8 cellular contexts compared by ENCODE assay signal in the genomic region with DNA sequence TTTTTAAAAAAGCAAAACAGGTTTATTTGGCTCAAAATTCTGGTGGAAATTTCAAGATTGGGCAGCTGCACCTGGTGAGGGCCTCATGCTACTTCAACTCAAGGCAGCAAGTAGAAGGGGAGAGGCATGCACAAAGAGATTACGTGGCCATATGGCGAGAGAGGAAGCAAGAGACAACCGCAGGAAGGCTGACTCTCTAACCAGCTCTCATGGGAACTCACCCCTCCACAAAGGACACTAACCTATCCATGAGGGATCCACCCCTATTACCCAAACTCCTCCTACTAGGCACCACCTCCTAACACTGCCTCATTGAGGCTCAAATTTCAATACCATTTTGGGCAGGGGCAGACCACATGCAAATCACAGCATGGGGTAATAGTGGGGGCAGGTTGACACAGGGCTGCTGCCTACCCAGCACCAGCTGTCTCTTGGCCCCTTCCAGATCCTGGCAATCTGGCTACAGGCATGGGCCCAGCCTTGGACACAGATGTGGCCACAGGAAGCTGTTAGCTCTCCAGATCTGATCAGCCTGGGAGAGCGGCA. TPM values are rescaled to one million over a fixed set of nuclear protein-coding genes. Genes with fewer than 3 reads are reported as not detected.
DNase-seq lines count a peak whose midpoint lies in the region; ATAC-seq and TF ChIP-seq lines count a peak whose summit lies in the region.

No MANE protein-coding gene starts in this region.

- WGBS in HUES64 = 82% methylated on average over 4 of the region's 4 CpGs
- 64% methylated on average over 4 of the region's 4 CpGs for WGBS in right cardiac atrium

- peak overlapping the region; percentile 100 for H3K4me3 ChIP-seq in HUES64 (ENCODE audit: low read length)
- no peak overlapping the region for H3K4me3 ChIP-seq in right cardiac atrium (ENCODE audit: low read length)

- no peaks in the 10 kb centered on the region for H3K9me3 Mint-ChIP-seq in T-helper 1 cell treated with Interleukin-12 subunit alpha and Interleukin-12 subunit beta and Interleukin-4 antibody, amounts not matched to agents 30 μg/mL and 1 μg/mL, for 36 hours

- no peaks in the 10 kb centered on the region for H3K27me3 Mint-ChIP-seq in T-helper 1 cell treated with Interleukin-12 subunit alpha and Interleukin-12 subunit beta and Interleukin-4 antibody, amounts not matched to agents 30 μg/mL and 1 μg/mL, for 36 hours (ENCODE audit: low read depth)

- peaks cover 13% of the 10 kb centered on the region for H3K4me1 ChIP-seq in HUES64 (ENCODE audit: insufficient read depth, low read length)
- peaks cover 19% of the 10 kb centered on the region for H3K4me1 ChIP-seq in right cardiac atrium (ENCODE audit: control insufficient read depth, insufficient read depth, low read length)

- no peaks in the 10 kb centered on the region for H3K27me3 ChIP-seq in HUES64 (ENCODE audit: insufficient read depth, low read length)
- H3K27me3 ChIP-seq in right cardiac atrium (ENCODE audit: control insufficient read depth, insufficient read depth) = no peaks in the 10 kb centered on the region

- H3K27ac Mint-ChIP-seq in T-helper 1 cell treated with Interleukin-12 subunit alpha and Interleukin-12 subunit beta and Interleukin-4 antibody, amounts not matched to agents 30 μg/mL and 1 μg/mL, for 36 hours = peak overlapping the region; percentile 14

- intact Hi-C loops in right cardiac atrium (cut with DNase I) (no loop called here), left colon (cut with DNase I, micrococcal nuclease) (no loop called here)

- 0 out of 2 replicates have a peak, but pooled peaks cover 1% of the 10 kb centered on the region for H3K36me3 ChIP-seq in HUES64 (ENCODE audit: insufficient read depth, low read length)

- H3K36me3 Mint-ChIP-seq in T-helper 1 cell treated with Interleukin-12 subunit alpha and Interleukin-12 subunit beta and Interleukin-4 antibody, amounts not matched to agents 30 μg/mL and 1 μg/mL, for 36 hours (ENCODE audit: low read depth) = peaks cover 16% of the 10 kb centered on the region

- H3K4me1 Mint-ChIP-seq in T-helper 1 cell treated with Interleukin-12 subunit alpha and Interleukin-12 subunit beta and Interleukin-4 antibody, amounts not matched to agents 30 μg/mL and 1 μg/mL, for 36 hours (ENCODE audit: low read depth) = peaks cover 44% of the 10 kb centered on the region

- H3K9me3 ChIP-seq in HUES64 (ENCODE audit: insufficient read depth, low read depth, low read length) (no peaks in the 10 kb centered on the region), right cardiac atrium (ENCODE audit: control insufficient read depth, low read length) (no peaks in the 10 kb centered on the region)

- H3K27ac ChIP-seq in HUES64 (ENCODE audit: low read depth, low read length) (no peak overlapping the region), right cardiac atrium (ENCODE audit: low read length) (no peak overlapping the region)

- peak; percentile 59 for ATAC-seq in GM21529 (IDR thresholded peaks at IDR 0.05; ENCODE audit: unreplicated experiment)
- no peak for ATAC-seq in right cardiac atrium
- no peak for ATAC-seq in left colon

- no peak for TF ChIP-seq CTCF in GM13977 (IDR thresholded peaks at IDR 0.05; ENCODE audit: extremely low read depth, insufficient read depth, missing control alignments)

- in situ Hi-C loops in GM13977 (cut with MboI; ENCODE audit: low pct_unique_long_range_greater_than_20kb, low sequenced_read_pairs, unreplicated experiment) = no loop called here

- peak overlapping the region; percentile 94 for H3K4me3 Mint-ChIP-seq in T-helper 1 cell treated with Interleukin-12 subunit alpha and Interleukin-12 subunit beta and Interleukin-4 antibody, amounts not matched to agents 30 μg/mL and 1 μg/mL, for 36 hours

- DNase-seq in GM13977 (ENCODE audit: low spot score) = peak; percentile 84
- DNase-seq in right cardiac atrium = peak in 2 of 3 donors; percentile 23 to 26
- DNase-seq in HPDE6-E6E7 (ENCODE audit: extremely low spot score) = no peak
- DNase-seq in NK-92 treated with Interleukin-12 subunit alpha and Interleukin-12 subunit beta, amount 100 ng/mL, for 24 hours (lab: John Stamatoyannopoulos, UW) = no peak
- DNase-seq in left colon = no peak

- no peak overlapping the region for H3K9ac ChIP-seq in HUES64 (ENCODE audit: low read depth, low read length)

RNA-seq across cellular contexts. Expression of a gene that starts 2.0 kb away (rescaled TPM):
- 23.9 TPM for polyA plus RNA-seq in HUES64 (2013, experiment 1 of 2)
- 22.4 TPM for polyA plus RNA-seq in HUES64 (2013, experiment 2 of 2)
- total RNA-seq in right cardiac atrium (10 to 100 TPM; 21.2 to 44.3 (median 36.2) TPM), left colon (10 to 100 TPM; 33.6 to 36.1 TPM)
- 40.1 TPM for polyA plus RNA-seq in right cardiac atrium

RNA-seq across cellular contexts. Expression of a gene that starts 16.3 kb away (rescaled TPM):
- 7.3 TPM for polyA plus RNA-seq in HUES64 (2013, experiment 1 of 2)
- polyA plus RNA-seq in HUES64 (2013, experiment 2 of 2) = 8.7 TPM
- total RNA-seq in right cardiac atrium (10 to 100 TPM; 40.4 to 61.6 (median 58.0) TPM), left colon (100 to 1,000 TPM in 1 of 2 donors, 10 to 100 TPM in 1; 91.4 to 107 TPM)
- polyA plus RNA-seq in right cardiac atrium = 108 TPM

RNA-seq across cellular contexts. Expression of a gene that starts 24.4 kb away (rescaled TPM):
- polyA plus RNA-seq in HUES64 (2013, experiment 1 of 2) = 4.3 TPM
- 2.7 TPM for polyA plus RNA-seq in HUES64 (2013, experiment 2 of 2)
- 10 to 100 TPM in 3 of 4 donors, 1 to 10 TPM in 1; 9.6 to 14.9 (median 11.7) TPM for total RNA-seq in right cardiac atrium
- 10.9 TPM for polyA plus RNA-seq in right cardiac atrium
- 1 to 10 TPM; 4.1 to 6.0 TPM for total RNA-seq in left colon

RNA-seq across cellular contexts. Expression of a gene that starts 26.8 kb away (rescaled TPM):
- 3.0 TPM for polyA plus RNA-seq in HUES64 (2013, experiment 1 of 2)
- polyA plus RNA-seq in HUES64 (2013, experiment 2 of 2) = 3.6 TPM
- 1 to 10 TPM; 7.3 to 8.0 (median 7.6) TPM for total RNA-seq in right cardiac atrium
- polyA plus RNA-seq in right cardiac atrium = 3.5 TPM
- 10 to 100 TPM; 18.5 to 19.9 TPM for total RNA-seq in left colon

RNA-seq across cellular contexts. Expression of a gene that starts 40.7 kb away (rescaled TPM):
- polyA plus RNA-seq in HUES64 (2013, experiment 1 of 2) = 0.40 TPM
- polyA plus RNA-seq in HUES64 (2013, experiment 2 of 2) = 0.57 TPM
- total RNA-seq in right cardiac atrium (1 to 10 TPM in 2 of 4 donors, under 1 TPM in 2; 0.53 to 1.4 (median 1.0) TPM), left colon (10 to 100 TPM; 67.5 to 84.3 TPM)
- polyA plus RNA-seq in right cardiac atrium = 0.84 TPM

Comparison
In these comparisons a context has a peak if more than half of its experiments do, and no peak if none do; other contexts are left out.
1. DNase-seq: peak in GM13977 (single experiment) and right cardiac atrium (2 of 3); none in HPDE6-E6E7 (single experiment), NK-92 treated with Interleukin-12 subunit alpha and Interleukin-12 subunit beta, amount 100 ng/mL, for 24 hours (single experiment) and left colon (0 of 2).